ENCODE assay signal across 10 cellular contexts in genomic region chrX:119617511-119618164, GRCh38. TPM values are rescaled to one million over a fixed set of nuclear protein-coding genes. Genes with fewer than 3 reads are reported as not detected.
DNase-seq lines count a peak whose midpoint lies in the region; ATAC-seq and TF ChIP-seq lines count a peak whose summit lies in the region.
"Had no signal": no experiment of that assay in that cellular context is flagged by ENCODE, and none has a peak within 500 bp of the region (broad histone marks: within the 10 kb centered on the region; RNA-seq: fewer than 3 reads in every experiment).

No MANE protein-coding gene starts in this region.

- intact Hi-C loops in tibial artery (cut with DNase I; ENCODE audit: low total_unique reads) (loop anchor here (5.0 kb wide), 2 partner anchors 115 to 175 kb away; partner anchors contain the start of gene RPL39), posterior cingulate gyrus (cut with DNase I) (no loop called here)

- no peaks in the 10 kb centered on the region for H3K27me3 Mint-ChIP-seq in progenitor cell of endocrine pancreas

- peak overlapping the region; percentile 74 to 90 (median 81) for H3K4me2 ChIP-seq in BLaER1 treated with 17β-estradiol and CSF1 and Interleukin-3, amounts not matched to agents 10 nM and 100 nM

- no peaks in the 10 kb centered on the region; a peak in 2 of 22 replicates for H4K20me1 ChIP-seq in BLaER1 treated with 17β-estradiol and CSF1 and Interleukin-3, amounts not matched to agents 10 nM and 100 nM

- H3K4me3 Mint-ChIP-seq in progenitor cell of endocrine pancreas (ENCODE audit: low read depth): no peak overlapping the region
- H3K4me3 Mint-ChIP-seq: neural crest cell had no signal

- ATAC-seq in GM19372 (IDR thresholded peaks at IDR 0.05; ENCODE audit: low read depth, unreplicated experiment): peak; percentile 54
- peak; percentile 69 for ATAC-seq in HG03066 (IDR thresholded peaks at IDR 0.05; ENCODE audit: low read depth, unreplicated experiment)

- no peak overlapping the region for H3K27ac Mint-ChIP-seq in progenitor cell of endocrine pancreas

- H3K9ac ChIP-seq in BLaER1 treated with 17β-estradiol and CSF1 and Interleukin-3, amounts not matched to agents 10 nM and 100 nM: peak overlapping the region in 7 of 11 experiments; percentile 7 to 56 (median 26); a peak in 9 of 22 replicates

- H3K4me1 Mint-ChIP-seq in progenitor cell of endocrine pancreas (ENCODE audit: low read depth): peaks cover 3% of the 10 kb centered on the region
- H3K4me1 Mint-ChIP-seq: neural crest cell had no signal

- H3K9me3 Mint-ChIP-seq in progenitor cell of endocrine pancreas (ENCODE audit: low read depth): peaks cover 5% of the 10 kb centered on the region
- H3K9me3 Mint-ChIP-seq: neural crest cell had no signal

- no peaks in the 10 kb centered on the region for H3K9me3 ChIP-seq in BLaER1 treated with 17β-estradiol and CSF1 and Interleukin-3, amounts not matched to agents 10 nM and 100 nM (replicated peaks in 1 of 11)
- H3K9me3 ChIP-seq in tibial artery: no peaks in the 10 kb centered on the region
- H3K9me3 ChIP-seq: BE2C had no signal

- H3K27ac ChIP-seq in BLaER1 treated with 17β-estradiol and CSF1 and Interleukin-3, amounts not matched to agents 10 nM and 100 nM: peak overlapping the region in 9 of 11 experiments; percentile 8 to 67 (median 46); a peak in 16 of 22 replicates
- no peak overlapping the region for H3K27ac ChIP-seq in tibial artery

- DNase-seq in UCSD-AML1 (lab: John Stamatoyannopoulos, UW; ENCODE audit: unreplicated experiment) (peak; percentile 20), tibial artery (no peak), progenitor cell of endocrine pancreas (ENCODE audit: low spot score, unreplicated experiment) (no peak), posterior cingulate gyrus (no peak), erythroblast (lab: John Stamatoyannopoulos, UW) (no peak)
- DNase-seq: BE2C had no signal

- H3K4me3 ChIP-seq in BLaER1 treated with 17β-estradiol and CSF1 and Interleukin-3, amounts not matched to agents 10 nM and 100 nM: peak overlapping the region in 5 of 10 experiments; percentile 8 to 33 (median 18); a peak in 6 of 20 replicates
- no peak overlapping the region for H3K4me3 ChIP-seq in tibial artery

- H3K36me3 ChIP-seq in BLaER1 treated with 17β-estradiol and CSF1 and Interleukin-3, amounts not matched to agents 10 nM and 100 nM: peaks cover 0 to 12% (median 0%) of the 10 kb centered on the region in 11 experiments; a peak in 2 of 22 replicates
- H3K36me3 ChIP-seq in tibial artery: no peaks in the 10 kb centered on the region
- H3K36me3 ChIP-seq: BE2C had no signal

- peaks cover 5% of the 10 kb centered on the region for H3K36me3 Mint-ChIP-seq in progenitor cell of endocrine pancreas (ENCODE audit: insufficient read depth)

- TF ChIP-seq POLR2A in erythroblast (IDR thresholded peaks at IDR 0.05; ENCODE audit: low read length): no peak

- TF ChIP-seq CTCF in tibial artery (IDR thresholded peaks at IDR 0.05) (no peak), progenitor cell of endocrine pancreas (IDR thresholded peaks at IDR 0.05; ENCODE audit: unreplicated experiment) (no peak)

- no peaks in the 10 kb centered on the region for H3K27me3 ChIP-seq in BLaER1 treated with 17β-estradiol and CSF1 and Interleukin-3, amounts not matched to agents 10 nM and 100 nM
- H3K27me3 ChIP-seq in tibial artery: no peaks in the 10 kb centered on the region
- H3K27me3 ChIP-seq: BE2C had no signal

- H3K4me1 ChIP-seq in BLaER1 treated with 17β-estradiol and CSF1 and Interleukin-3, amounts not matched to agents 10 nM and 100 nM: peaks cover 46 to 60% (median 54%) of the 10 kb centered on the region in 10 experiments
- no peaks in the 10 kb centered on the region for H3K4me1 ChIP-seq in tibial artery
- H3K4me1 ChIP-seq: BE2C had no signal

RNA-seq across cellular contexts. Expression of gene NKRF, which starts 11.4 kb away (rescaled TPM):
- 11.7 and 12.5 TPM in 2 replicates for total RNA-seq in progenitor cell of endocrine pancreas

RNA-seq across cellular contexts. Expression of gene UBE2A, which starts 43.3 kb away (rescaled TPM):
- total RNA-seq in progenitor cell of endocrine pancreas: 49.4 and 55.0 TPM in 2 replicates

RNA-seq across cellular contexts. Expression of gene STEEP1, which starts 52.4 kb away (rescaled TPM):
- 17.7 and 18.3 TPM in 2 replicates for total RNA-seq in progenitor cell of endocrine pancreas

Comparison
In these comparisons a context has a peak if more than half of its experiments do, and no peak if none do; other contexts are left out.
1. H3K27ac ChIP-seq: peak in BLaER1 treated with 17β-estradiol and CSF1 and Interleukin-3, amounts not matched to agents 10 nM and 100 nM (9 of 11); none in tibial artery (0 of 2).